ENCODE assay signal across 9 cellular contexts in the genomic region with DNA sequence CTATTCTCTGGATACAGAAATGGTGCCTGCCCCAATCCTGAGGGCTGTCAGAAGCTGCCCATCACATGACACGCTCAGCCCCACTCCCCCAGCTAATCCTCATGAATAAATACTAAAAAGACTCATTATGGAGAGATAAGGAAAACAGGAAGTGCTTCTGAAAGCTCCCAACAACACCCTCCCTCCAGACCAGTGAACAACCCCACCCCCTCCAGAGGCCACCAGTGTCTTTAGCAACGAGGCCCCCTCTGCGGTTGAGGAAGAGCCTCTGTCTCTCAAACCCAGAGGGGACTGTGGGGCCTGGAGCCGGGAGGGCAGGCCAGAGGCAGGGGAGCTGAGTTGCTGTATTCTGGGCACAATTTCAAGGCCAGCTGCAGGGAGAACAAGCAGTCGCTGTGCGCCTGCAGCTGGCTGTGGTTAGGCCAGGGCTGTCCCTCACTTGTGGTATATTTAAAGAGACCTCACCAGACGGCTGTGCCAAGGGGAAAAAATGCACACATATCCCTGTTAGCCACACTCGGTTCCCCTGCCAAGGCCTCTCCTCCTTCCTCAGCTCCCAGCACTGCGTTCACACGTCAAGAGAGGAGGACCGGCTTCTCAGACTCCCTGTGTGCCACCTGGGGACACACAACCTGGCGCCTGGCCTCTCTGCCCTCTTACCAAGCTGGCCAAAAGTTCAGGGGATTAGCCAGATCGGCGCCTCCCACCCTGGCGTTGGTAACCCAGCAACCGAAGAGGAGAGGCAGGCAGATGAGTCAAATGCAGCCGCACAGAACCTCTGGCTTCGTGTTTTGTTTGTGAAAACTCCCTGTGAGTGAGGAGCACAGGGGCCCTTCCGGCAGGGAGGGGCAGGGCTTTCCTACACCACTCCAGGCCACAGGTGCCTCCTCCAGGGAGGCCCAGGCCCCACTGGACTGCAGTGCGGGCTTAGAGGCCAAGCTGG.
DNase-seq lines count a peak whose midpoint lies in the region; ATAC-seq and TF ChIP-seq lines count a peak whose summit lies in the region.
"Had no signal": no experiment of that assay in that cellular context is flagged by ENCODE, and none has a peak within 500 bp of the region (broad histone marks: within the 10 kb centered on the region; RNA-seq: fewer than 3 reads in every experiment).

No MANE protein-coding gene starts in this region.

- ATAC-seq in SK-N-SH treated with all-trans-retinoic acid at 6 μM for 48 hours = peak; percentile 36; the same call in 2 of the 3 replicates
- no peak for ATAC-seq in naive thymus-derived CD4-positive, alpha-beta T cell

- H3K9me3 ChIP-seq in neuronal stem cell (replicated peaks in 1 of 2; ENCODE audit: control insufficient read depth in 2 of 2, insufficient read depth in 1 of 2, low read depth in 1 of 2, low read length in 2 of 2) = no peaks in the 10 kb centered on the region
- H3K9me3 ChIP-seq in naive thymus-derived CD4-positive, alpha-beta T cell (ENCODE audit: control insufficient read depth in 2 of 3, low read length in 3 of 3) = no peaks in the 10 kb centered on the region

- peak overlapping the region; percentile 82 for H3K27ac ChIP-seq in neuronal stem cell (replicated peaks; ENCODE audit: low read length)
- no peak overlapping the region for H3K27ac ChIP-seq in naive thymus-derived CD4-positive, alpha-beta T cell (ENCODE audit: low read depth, low read length)

- peak overlapping the region; percentile 7; the same call in 1 of the 2 replicates for H3K4me3 ChIP-seq in Jurkat, Clone E6-1 (ENCODE audit: low read length)
- H3K4me3 ChIP-seq in neuronal stem cell (ENCODE audit: low read length in 2 of 2) = peak overlapping the region in 1 of 2 donors; percentile 34
- no peak overlapping the region for H3K4me3 ChIP-seq in naive thymus-derived CD4-positive, alpha-beta T cell (ENCODE audit: low read length)

- peak overlapping the region; percentile 26 for H3K14ac ChIP-seq in neuronal stem cell (ENCODE audit: low read length)

- peak overlapping the region; percentile 81 for H2AK5ac ChIP-seq in neuronal stem cell (ENCODE audit: low read depth, low read length)

- peaks cover 0 to 1% (median 0%) of the 10 kb centered on the region in 11 donors for H3K9me3 Mint-ChIP-seq in naive thymus-derived CD4-positive, alpha-beta T cell
- H3K9me3 Mint-ChIP-seq: memory B cell had no signal

- POLR2A ChIA-PET in naive thymus-derived CD4-positive, alpha-beta T cell (lab: Charles Lee) = no interaction called here

- peak overlapping the region; percentile 12 for H3K23ac ChIP-seq in neuronal stem cell (ENCODE audit: low read depth, low read length, poor library complexity)

- H3K36me3 Mint-ChIP-seq in naive thymus-derived CD4-positive, alpha-beta T cell = no peaks in the 10 kb centered on the region

- DNase-seq in G401 (ENCODE audit: low spot score) = peak; percentile 36
- DNase-seq in Jurkat, Clone E6-1 (ENCODE audit: low read depth, low spot score) = peak; percentile 79
- DNase-seq in fibroblast of peridontal ligament (ENCODE audit: extremely low read depth) = peak; percentile 83
- peak; percentile 61 for DNase-seq in neuronal stem cell (ENCODE audit: low spot score)
- no peak for DNase-seq in SK-N-DZ (ENCODE audit: low spot score)
- DNase-seq in naive thymus-derived CD4-positive, alpha-beta T cell = no peak
- no peak for DNase-seq in stimulated activated CD4-positive, alpha-beta T cell treated with anti-CD3 and anti-CD28 coated beads, Interleukin-15, amount 100 ng/mL, for 24 hours

- peaks cover 15 to 16% of the 10 kb centered on the region in 2 donors for H3K4me1 ChIP-seq in neuronal stem cell (ENCODE audit: control insufficient read depth in 2 of 2, insufficient read depth in 1 of 2, low read depth in 1 of 2, low read length in 2 of 2)
- no peaks in the 10 kb centered on the region for H3K4me1 ChIP-seq in naive thymus-derived CD4-positive, alpha-beta T cell (ENCODE audit: control insufficient read depth in 2 of 2, insufficient read depth in 2 of 2, low read length in 2 of 2)

- WGBS in neuronal stem cell (ENCODE audit: extremely low coverage in 2 of 2, insufficient read length in 2 of 2, insufficient replicate concordance in 1 of 2), 2 donors = no CpG with 5 or more reads among the region's 20 CpGs

- intact Hi-C loops in naive thymus-derived CD4-positive, alpha-beta T cell (cut with micrococcal nuclease) = no loop called here

- no peak overlapping the region for H3K4me2 ChIP-seq in neuronal stem cell (ENCODE audit: insufficient read depth, low read length, poor library complexity, severe bottlenecking)

- H3K27ac Mint-ChIP-seq in naive thymus-derived CD4-positive, alpha-beta T cell = no peak overlapping the region
- H3K27ac Mint-ChIP-seq: memory B cell had no signal

- H3K4me3 Mint-ChIP-seq in naive thymus-derived CD4-positive, alpha-beta T cell = no peak overlapping the region
- H3K4me3 Mint-ChIP-seq: memory B cell had no signal

- in situ Hi-C loops in G401 (cut with HindIII; ENCODE audit: low sequenced_read_pairs) = no loop called here

- peak overlapping the region; percentile 76 for H4K91ac ChIP-seq in neuronal stem cell (ENCODE audit: low read depth, low read length, poor library complexity)

- no peaks in the 10 kb centered on the region for H3K36me3 ChIP-seq in neuronal stem cell (replicated peaks in 1 of 2; ENCODE audit: control insufficient read depth in 2 of 2, insufficient read depth in 2 of 2, low read length in 2 of 2)
- no peaks in the 10 kb centered on the region for H3K36me3 ChIP-seq in naive thymus-derived CD4-positive, alpha-beta T cell (ENCODE audit: control insufficient read depth in 2 of 3, insufficient read depth in 3 of 3, low read length in 3 of 3)

- no peak overlapping the region for H3K4ac ChIP-seq in neuronal stem cell (ENCODE audit: low read length)

- no peaks in the 10 kb centered on the region for H3K79me1 ChIP-seq in neuronal stem cell (ENCODE audit: low read depth, low read length)

- peak overlapping the region; percentile 18 for H3K9ac ChIP-seq in neuronal stem cell (ENCODE audit: low read depth, low read length, poor library complexity)

- H2BK15ac ChIP-seq in neuronal stem cell (ENCODE audit: low read length) = peak overlapping the region; percentile 87

- peak overlapping the region; percentile 93 for H4K8ac ChIP-seq in neuronal stem cell (ENCODE audit: low read depth, low read length)

- CTCF ChIA-PET in naive thymus-derived CD4-positive, alpha-beta T cell (lab: Charles Lee) = no interaction called here

- peak overlapping the region; percentile 83 for H2BK120ac ChIP-seq in neuronal stem cell (ENCODE audit: low read depth, low read length)

- peak overlapping the region; percentile 94 for H2AFZ ChIP-seq in neuronal stem cell (ENCODE audit: low read length)

- H2BK5ac ChIP-seq in neuronal stem cell (ENCODE audit: low read length) = peak overlapping the region; percentile 84

- H2BK12ac ChIP-seq in neuronal stem cell (ENCODE audit: low read length) = peak overlapping the region; percentile 75

- peak overlapping the region; percentile 91 for H3K18ac ChIP-seq in neuronal stem cell (ENCODE audit: low read length)

- H3K27me3 Mint-ChIP-seq in naive thymus-derived CD4-positive, alpha-beta T cell = peaks cover 0 to 14% (median 3%) of the 10 kb centered on the region in 5 donors
- H3K27me3 Mint-ChIP-seq: memory B cell had no signal

- H3K4me1 Mint-ChIP-seq in naive thymus-derived CD4-positive, alpha-beta T cell = peaks cover 0 to 2% (median 0%) of the 10 kb centered on the region in 7 donors

- no peaks in the 10 kb centered on the region for H3K27me3 ChIP-seq in neuronal stem cell (ENCODE audit: control insufficient read depth in 3 of 3, insufficient read depth in 3 of 3, low read depth in 1 of 3, low read length in 3 of 3)
- H3K27me3 ChIP-seq in naive thymus-derived CD4-positive, alpha-beta T cell (ENCODE audit: control insufficient read depth in 2 of 2, insufficient read depth in 2 of 2, low read length in 2 of 2) = no peaks in the 10 kb centered on the region

TF ChIP-seq in SK-N-SH treated with all-trans-retinoic acid at 6 μM for 48 hours, 23 proteins besides CTCF, POLR2A, EP300 and RAD21 (continues in another document):
- no peak for TF ChIP-seq OSR1 (CRISPR knock-in tag; IDR thresholded peaks at IDR 0.05)
- TF ChIP-seq ZNF70 (CRISPR knock-in tag; IDR thresholded peaks at IDR 0.05) = no peak
- TF ChIP-seq ISL1 (CRISPR knock-in tag; IDR thresholded peaks at IDR 0.05) = no peak
- TF ChIP-seq GLIS3 (CRISPR knock-in tag; IDR thresholded peaks at IDR 0.05) = no peak
- no peak for TF ChIP-seq BACH2 (CRISPR knock-in tag; IDR thresholded peaks at IDR 0.05; ENCODE audit: borderline replicate concordance)
- TF ChIP-seq ESRRG (CRISPR knock-in tag; IDR thresholded peaks at IDR 0.05) = no peak
- no peak for TF ChIP-seq ZC3H10 (CRISPR knock-in tag; IDR thresholded peaks at IDR 0.05)
- no peak for TF ChIP-seq ARNTL (CRISPR knock-in tag; IDR thresholded peaks at IDR 0.05; ENCODE audit: borderline replicate concordance, low read depth)
- TF ChIP-seq, protein P1, sequence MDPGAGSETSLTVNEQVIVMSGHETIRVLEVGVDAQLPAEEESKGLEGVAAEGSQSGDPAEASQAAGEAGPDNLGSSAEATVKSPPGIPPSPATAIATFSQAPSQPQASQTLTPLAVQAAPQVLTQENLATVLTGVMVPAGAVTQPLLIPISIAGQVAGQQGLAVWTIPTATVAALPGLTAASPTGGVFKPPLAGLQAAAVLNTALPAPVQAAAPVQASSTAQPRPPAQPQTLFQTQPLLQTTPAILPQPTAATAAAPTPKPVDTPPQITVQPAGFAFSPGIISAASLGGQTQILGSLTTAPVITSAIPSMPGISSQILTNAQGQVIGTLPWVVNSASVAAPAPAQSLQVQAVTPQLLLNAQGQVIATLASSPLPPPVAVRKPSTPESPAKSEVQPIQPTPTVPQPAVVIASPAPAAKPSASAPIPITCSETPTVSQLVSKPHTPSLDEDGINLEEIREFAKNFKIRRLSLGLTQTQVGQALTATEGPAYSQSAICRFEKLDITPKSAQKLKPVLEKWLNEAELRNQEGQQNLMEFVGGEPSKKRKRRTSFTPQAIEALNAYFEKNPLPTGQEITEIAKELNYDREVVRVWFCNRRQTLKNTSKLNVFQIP (CRISPR knock-in tag; IDR thresholded peaks at IDR 0.05; ENCODE audit: borderline replicate concordance, low read depth) = no peak
- no peak for TF ChIP-seq CREB5 (CRISPR knock-in tag; IDR thresholded peaks at IDR 0.05; ENCODE audit: low read depth)

Comparison
In these comparisons a context has a peak if more than half of its experiments do, and no peak if none do; other contexts are left out.
1. DNase-seq: peak in G401 (single experiment), Jurkat, Clone E6-1 (single experiment), fibroblast of peridontal ligament (single experiment) and neuronal stem cell (single experiment); none in SK-N-DZ (single experiment), naive thymus-derived CD4-positive, alpha-beta T cell (0 of 9) and stimulated activated CD4-positive, alpha-beta T cell treated with anti-CD3 and anti-CD28 coated beads, Interleukin-15, amount 100 ng/mL, for 24 hours (single experiment).